ENCODE assay signal across 19 cellular contexts in genomic region chr9:109916316-109916715, GRCh38.
DNase-seq lines count a peak whose midpoint lies in the region; ATAC-seq and TF ChIP-seq lines count a peak whose summit lies in the region.
"Had no signal": no experiment of that assay in that cellular context is flagged by ENCODE, and none has a peak within 500 bp of the region (broad histone marks: within the 10 kb centered on the region; RNA-seq: fewer than 3 reads in every experiment).

No MANE protein-coding gene starts in this region.

- no peak overlapping the region for H2BK120ac ChIP-seq in IMR-90 (ENCODE audit: low read depth, low read length)

- no peak overlapping the region for H3K14ac ChIP-seq in IMR-90 (replicated peaks; ENCODE audit: low read depth, low read length)

- no peaks in the 10 kb centered on the region for H3K27me3 Mint-ChIP-seq in activated CD4-positive, alpha-beta T cell treated with anti-CD3 and anti-CD28 coated beads for 36 hours
- H3K27me3 Mint-ChIP-seq in activated CD4-positive, alpha-beta T cell treated with anti-CD3 and anti-CD28 coated beads, Interleukin-2, amount 10 ng/mL, durations not matched to agents 7 days and 5 days, result no peaks in the 10 kb centered on the region
- no peaks in the 10 kb centered on the region for H3K27me3 Mint-ChIP-seq in activated T-helper 2 cell treated with anti-CD3 and anti-CD28 coated beads, Interferon-gamma antibody, Interleukin-2, Interleukin-4, amounts not matched to agents 10 μg/mL and 5 μg/mL and 100 μg/mL, durations not matched to agents 14 hours and 24 hours and 36 hours (ENCODE audit: low read depth)
- H3K27me3 Mint-ChIP-seq: CD4-positive, CD25-positive, alpha-beta regulatory T cell had no signal

- peak overlapping the region; percentile 56; the same call in 1 of the 2 replicates for H2AK5ac ChIP-seq in IMR-90 (ENCODE audit: low read depth, low read length)

- no peak for TF ChIP-seq POLR2A in IMR-90 (IDR thresholded peaks at IDR 0.05; ENCODE audit: low read depth, low read length)
- no peak for TF ChIP-seq POLR2A in gastrocnemius medialis (IDR thresholded peaks at IDR 0.05)

- H3K9me1 ChIP-seq in IMR-90 (ENCODE audit: insufficient read depth, low read length), result peaks cover 29% of the 10 kb centered on the region

- no peaks in the 10 kb centered on the region for H3K36me3 ChIP-seq in IMR-90 (ENCODE audit: control insufficient read depth, insufficient read depth, low read length)
- no peaks in the 10 kb centered on the region for H3K36me3 ChIP-seq in gastrocnemius medialis
- H3K36me3 ChIP-seq: BE2C had no signal

- 100% methylated on average over 1 of the region's 6 CpGs; no CpG with 5 or more reads in 1 of the 2 experiments for WGBS in IMR-90 (ENCODE audit: extremely low coverage in 2 of 2, insufficient read length in 1 of 2), 2 experiments

- intact Hi-C loops in activated CD4-positive, alpha-beta T cell treated with anti-CD3 and anti-CD28 coated beads for 36 hours (cut with DNase I, micrococcal nuclease), result no loop called here
- intact Hi-C loops in IMR-90 (cut with micrococcal nuclease) (no loop called here), gastrocnemius medialis (cut with DNase I; ENCODE audit: low total_unique reads) (no loop called here), left colon (cut with DNase I, micrococcal nuclease) (no loop called here)
- intact Hi-C loops in activated T-helper 2 cell treated with anti-CD3 and anti-CD28 coated beads, Interferon-gamma antibody, Interleukin-2, Interleukin-4, amounts not matched to agents 10 μg/mL and 5 μg/mL and 100 μg/mL, durations not matched to agents 14 hours and 24 hours and 36 hours (cut with micrococcal nuclease), result no loop called here

- H4K8ac ChIP-seq in IMR-90 (ENCODE audit: low read depth in 2 of 2, low read length in 2 of 2), result no peak overlapping the region

- no peak overlapping the region for H3K56ac ChIP-seq in IMR-90 (ENCODE audit: extremely low read depth, insufficient read depth, low read length)

- H3K36me3 Mint-ChIP-seq in activated CD4-positive, alpha-beta T cell treated with anti-CD3 and anti-CD28 coated beads for 36 hours (ENCODE audit: low read depth), result no peaks in the 10 kb centered on the region
- H3K36me3 Mint-ChIP-seq in activated CD4-positive, alpha-beta T cell treated with anti-CD3 and anti-CD28 coated beads, Interleukin-2, amount 10 ng/mL, durations not matched to agents 7 days and 5 days (ENCODE audit: low read depth), result peaks cover 3% of the 10 kb centered on the region
- no peaks in the 10 kb centered on the region for H3K36me3 Mint-ChIP-seq in activated T-helper 2 cell treated with anti-CD3 and anti-CD28 coated beads, Interferon-gamma antibody, Interleukin-2, Interleukin-4, amounts not matched to agents 10 μg/mL and 5 μg/mL and 100 μg/mL, durations not matched to agents 14 hours and 24 hours and 36 hours (ENCODE audit: low read depth)
- H3K36me3 Mint-ChIP-seq: CD4-positive, CD25-positive, alpha-beta regulatory T cell had no signal

- H4K91ac ChIP-seq in IMR-90 (ENCODE audit: insufficient read depth, low read depth, low read length), result no peak overlapping the region

- H3K4me3 Mint-ChIP-seq in activated CD4-positive, alpha-beta T cell treated with anti-CD3 and anti-CD28 coated beads for 36 hours, result no peak overlapping the region
- no peak overlapping the region for H3K4me3 Mint-ChIP-seq in activated CD4-positive, alpha-beta T cell treated with anti-CD3 and anti-CD28 coated beads, Interleukin-2, amount 10 ng/mL, durations not matched to agents 7 days and 5 days
- H3K4me3 Mint-ChIP-seq in activated T-helper 2 cell treated with anti-CD3 and anti-CD28 coated beads, Interferon-gamma antibody, Interleukin-2, Interleukin-4, amounts not matched to agents 10 μg/mL and 5 μg/mL and 100 μg/mL, durations not matched to agents 14 hours and 24 hours and 36 hours (ENCODE audit: low read depth), result no peak overlapping the region

- H3K27me3 ChIP-seq in IMR-90 (ENCODE audit: control insufficient read depth, insufficient read depth, low read length), result no peaks in the 10 kb centered on the region
- H3K27me3 ChIP-seq in gastrocnemius medialis, result no peaks in the 10 kb centered on the region
- H3K27me3 ChIP-seq: BE2C had no signal

- no peak overlapping the region for H3K27ac ChIP-seq in IMR-90 (ENCODE audit: insufficient read depth, low read length)
- peak overlapping the region; percentile 3 to 82 (median 53) for H3K27ac ChIP-seq in gastrocnemius medialis

- peaks cover 11% of the 10 kb centered on the region for H3K4me1 ChIP-seq in IMR-90 (ENCODE audit: control insufficient read depth, insufficient read depth, low read length)
- peaks cover 59% of the 10 kb centered on the region in 2 donors for H3K4me1 ChIP-seq in gastrocnemius medialis
- H3K4me1 ChIP-seq: BE2C had no signal

- no peak overlapping the region for H3K4ac ChIP-seq in IMR-90 (ENCODE audit: low read depth, low read length)

- POLR2A ChIA-PET in activated CD4-positive, alpha-beta T cell treated with anti-CD3 and anti-CD28 coated beads for 36 hours (lab: Charles Lee), result no interaction called here
- POLR2A ChIA-PET in activated CD4-positive, alpha-beta T cell treated with anti-CD3 and anti-CD28 coated beads, Interleukin-2, amount 10 ng/mL, durations not matched to agents 7 days and 5 days (lab: Charles Lee), result no interaction called here
- POLR2A ChIA-PET in IMR-90 (lab: Charles Lee; ENCODE audit: unreplicated experiment), result no interaction called here

- TF ChIP-seq CTCF in IMR-90 (conservative IDR thresholded peaks at IDR 0.05; ENCODE audit: low read depth, low read length) (no peak), gastrocnemius medialis (IDR thresholded peaks at IDR 0.05 in 4 of 5, conservative IDR thresholded peaks at IDR 0.05 in 1 of 5) (no peak)

- no peak for DNase-seq in activated CD4-positive, alpha-beta T cell treated with anti-CD3 and anti-CD28 coated beads for 36 hours
- no peak for DNase-seq in activated CD4-positive, alpha-beta T cell treated with anti-CD3 and anti-CD28 coated beads, Interleukin-2, amount 10 ng/mL, durations not matched to agents 7 days and 5 days
- no peak for DNase-seq in IMR-90
- DNase-seq in activated T-helper 2 cell treated with anti-CD3 and anti-CD28 coated beads, Interferon-gamma antibody, Interleukin-2, Interleukin-4, amounts not matched to agents 10 μg/mL and 5 μg/mL and 100 μg/mL, durations not matched to agents 14 hours and 24 hours and 36 hours (ENCODE audit: low spot score), result no peak
- peak; percentile 24 to 67 for DNase-seq in gastrocnemius medialis
- DNase-seq in left colon, result no peak
- DNase-seq in stimulated activated naive CD4-positive, alpha-beta T cell treated with Interleukin-2 at 50 U/mL for 16 hours (lab: John Stamatoyannopoulos, UW), result no peak
- DNase-seq: BE2C; CD4-positive, CD25-positive, alpha-beta regulatory T cell; COR-L47; DMS 273 treated with DMSO at 0.1 percent for 48 hours; GDM1; GOT3; KG1; NCI-H1417 treated with DMSO at 0.1 percent for 48 hours; NCI-H2029; NCI-H345; NCI-H524 treated with DMSO at 0.1 percent for 48 hours had no signal

- H3K79me1 ChIP-seq in IMR-90 (ENCODE audit: low read depth in 1 of 2, low read length in 2 of 2), result peaks cover 19 to 54% of the 10 kb centered on the region in 2 experiments

- H3K4me3 ChIP-seq in IMR-90 (ENCODE audit: insufficient read depth, low read depth, low read length), result no peak overlapping the region
- H3K4me3 ChIP-seq in gastrocnemius medialis, result no peak overlapping the region

- dilution Hi-C loops in IMR-90 (cut with HindIII; ENCODE audit: low sequenced_read_pairs, unreplicated experiment), result no loop called here

- no peak overlapping the region for H3K4me2 ChIP-seq in IMR-90 (ENCODE audit: low read depth, low read length)

- H3K4me1 Mint-ChIP-seq in activated CD4-positive, alpha-beta T cell treated with anti-CD3 and anti-CD28 coated beads for 36 hours, result peaks cover 36% of the 10 kb centered on the region
- peaks cover 45% of the 10 kb centered on the region for H3K4me1 Mint-ChIP-seq in activated CD4-positive, alpha-beta T cell treated with anti-CD3 and anti-CD28 coated beads, Interleukin-2, amount 10 ng/mL, durations not matched to agents 7 days and 5 days
- peaks cover 55% of the 10 kb centered on the region for H3K4me1 Mint-ChIP-seq in activated T-helper 2 cell treated with anti-CD3 and anti-CD28 coated beads, Interferon-gamma antibody, Interleukin-2, Interleukin-4, amounts not matched to agents 10 μg/mL and 5 μg/mL and 100 μg/mL, durations not matched to agents 14 hours and 24 hours and 36 hours (ENCODE audit: low read depth)

- in situ Hi-C loops in IMR-90 (cut with MboI; ENCODE audit: low sequenced_read_pairs), result no loop called here
- in situ Hi-C loops in gastrocnemius medialis (cut with MboI; ENCODE audit: low sequenced_read_pairs in 4 of 4), result no loop called here

- CTCF ChIA-PET in activated CD4-positive, alpha-beta T cell treated with anti-CD3 and anti-CD28 coated beads for 36 hours (lab: Charles Lee), result interaction anchor here (0.8 to 1.9 kb wide), 2 partner anchors 13 to 235 kb away, joined by 3 to 6 read pairs; no protein-coding TSS in a partner anchor
- CTCF ChIA-PET in activated CD4-positive, alpha-beta T cell treated with anti-CD3 and anti-CD28 coated beads, Interleukin-2, amount 10 ng/mL, durations not matched to agents 7 days and 5 days (lab: Charles Lee), result interaction anchor here (0.8 to 1.8 kb wide), 5 partner anchors 9 to 146 kb away, joined by 3 to 8 read pairs (median 4); no protein-coding TSS in a partner anchor
- CTCF ChIA-PET in IMR-90 (lab: Yijun Ruan, JAX), result no interaction called here

- H3K9me3 ChIP-seq in IMR-90 (ENCODE audit: control insufficient read depth, insufficient read depth, low read length), result no peaks in the 10 kb centered on the region
- H3K9me3 ChIP-seq in gastrocnemius medialis, result no peaks in the 10 kb centered on the region
- H3K9me3 ChIP-seq: BE2C had no signal

- H3K9ac ChIP-seq in IMR-90 (ENCODE audit: low read depth, low read length), result no peak overlapping the region

- no peak for TF ChIP-seq RAD21 in IMR-90 (IDR thresholded peaks at IDR 0.05; ENCODE audit: low read length)

- H2BK20ac ChIP-seq in IMR-90 (ENCODE audit: low read depth, low read length), result no peak overlapping the region

- H4K20me1 ChIP-seq in IMR-90 (ENCODE audit: insufficient read depth, low read length), result peaks cover 10% of the 10 kb centered on the region; the same call in 1 of the 2 replicates

- H2BK5ac ChIP-seq in IMR-90 (ENCODE audit: low read depth, low read length, poor library complexity, severe bottlenecking), result no peak overlapping the region

- no peak overlapping the region for H4K5ac ChIP-seq in IMR-90 (ENCODE audit: low read depth, low read length)

- no peak overlapping the region for H3K23ac ChIP-seq in IMR-90 (ENCODE audit: low read depth, low read length)

- no peak overlapping the region for H3K18ac ChIP-seq in IMR-90 (ENCODE audit: low read depth, low read length)

- no peak for ATAC-seq in activated CD4-positive, alpha-beta T cell treated with anti-CD3 and anti-CD28 coated beads for 36 hours
- no peak for ATAC-seq in IMR-90 (ENCODE audit: low read depth)
- peak; percentile 51 to 55 for ATAC-seq in gastrocnemius medialis
- no peak for ATAC-seq in HG03039 (IDR thresholded peaks at IDR 0.05; ENCODE audit: unreplicated experiment)
- ATAC-seq in left colon, result no peak

- no TSS peak for BruUV-seq in IMR-90 (replicated peaks; lab: Mats Ljungman, UMichigan)

- H3K9me3 Mint-ChIP-seq in activated CD4-positive, alpha-beta T cell treated with anti-CD3 and anti-CD28 coated beads for 36 hours (ENCODE audit: low read depth), result no peaks in the 10 kb centered on the region
- H3K9me3 Mint-ChIP-seq in activated CD4-positive, alpha-beta T cell treated with anti-CD3 and anti-CD28 coated beads, Interleukin-2, amount 10 ng/mL, durations not matched to agents 7 days and 5 days, result no peaks in the 10 kb centered on the region
- peaks cover 3% of the 10 kb centered on the region for H3K9me3 Mint-ChIP-seq in activated T-helper 2 cell treated with anti-CD3 and anti-CD28 coated beads, Interferon-gamma antibody, Interleukin-2, Interleukin-4, amounts not matched to agents 10 μg/mL and 5 μg/mL and 100 μg/mL, durations not matched to agents 14 hours and 24 hours and 36 hours
- H3K9me3 Mint-ChIP-seq: CD4-positive, CD25-positive, alpha-beta regulatory T cell had no signal

- peak overlapping the region; percentile 56 for H3K27ac Mint-ChIP-seq in activated CD4-positive, alpha-beta T cell treated with anti-CD3 and anti-CD28 coated beads for 36 hours
- no peak overlapping the region for H3K27ac Mint-ChIP-seq in activated CD4-positive, alpha-beta T cell treated with anti-CD3 and anti-CD28 coated beads, Interleukin-2, amount 10 ng/mL, durations not matched to agents 7 days and 5 days
- peak overlapping the region; percentile 84 for H3K27ac Mint-ChIP-seq in activated T-helper 2 cell treated with anti-CD3 and anti-CD28 coated beads, Interferon-gamma antibody, Interleukin-2, Interleukin-4, amounts not matched to agents 10 μg/mL and 5 μg/mL and 100 μg/mL, durations not matched to agents 14 hours and 24 hours and 36 hours

- H2AFZ ChIP-seq in IMR-90 (replicated peaks; ENCODE audit: low read length, poor library complexity), result no peak overlapping the region

- no peak overlapping the region for H2AK9ac ChIP-seq in IMR-90 (replicated peaks; ENCODE audit: low read depth, low read length, poor library complexity)

- H2BK15ac ChIP-seq in IMR-90 (ENCODE audit: low read depth, low read length), result no peak overlapping the region

Comparison
In these comparisons a context has a peak if more than half of its experiments do, and no peak if none do; other contexts are left out.
1. ATAC-seq: peak in gastrocnemius medialis (2 of 2); none in activated CD4-positive, alpha-beta T cell treated with anti-CD3 and anti-CD28 coated beads for 36 hours (single experiment), IMR-90 (single experiment), HG03039 (single experiment) and left colon (single experiment).
2. DNase-seq: peak in gastrocnemius medialis (2 of 2); none in activated CD4-positive, alpha-beta T cell treated with anti-CD3 and anti-CD28 coated beads for 36 hours (single experiment), activated CD4-positive, alpha-beta T cell treated with anti-CD3 and anti-CD28 coated beads, Interleukin-2, amount 10 ng/mL, durations not matched to agents 7 days and 5 days (single experiment), IMR-90 (single experiment), activated T-helper 2 cell treated with anti-CD3 and anti-CD28 coated beads, Interferon-gamma antibody, Interleukin-2, Interleukin-4, amounts not matched to agents 10 μg/mL and 5 μg/mL and 100 μg/mL, durations not matched to agents 14 hours and 24 hours and 36 hours (single experiment), left colon (0 of 2) and stimulated activated naive CD4-positive, alpha-beta T cell treated with Interleukin-2 at 50 U/mL for 16 hours (single experiment).